ENCODE assay signal across 21 cellular contexts in genomic region chr7:137989590-137989989, GRCh38. TPM values are rescaled to one million over a fixed set of nuclear protein-coding genes. Genes with fewer than 3 reads are reported as not detected.
A peak's percentile ranks its signal among the peaks of the same experiment; 100 is the strongest.
DNase-seq lines count a peak whose midpoint lies in the region; TF ChIP-seq lines count a peak whose summit lies in the region.
"Had no signal": no experiment of that assay in that cellular context is flagged by ENCODE, and none has a peak within 500 bp of the region (broad histone marks: within the 10 kb centered on the region; RNA-seq: fewer than 3 reads in every experiment).

No MANE protein-coding gene starts in this region.

- TF ChIP-seq CTCF in breast epithelium (IDR thresholded peaks at IDR 0.05) (no peak), MCF 10A (IDR thresholded peaks at IDR 0.05; ENCODE audit: unreplicated experiment) (no peak), esophagus squamous epithelium (IDR thresholded peaks at IDR 0.05) (no peak), prostate gland (IDR thresholded peaks at IDR 0.05) (no peak), uterus (IDR thresholded peaks at IDR 0.05) (no peak)

- WGBS in esophagus squamous epithelium, 2 donors = 85 to 91% methylated on average over 4 of the region's 4 CpGs
- WGBS in prostate gland = 79% methylated on average over 4 of the region's 4 CpGs

- H3K4me1 ChIP-seq in breast epithelium (peaks cover 13 to 59% of the 10 kb centered on the region in 2 donors), esophagus squamous epithelium (peaks cover 23 to 98% (median 62%) of the 10 kb centered on the region in 3 donors), prostate gland (replicated peaks) (peaks cover 30% of the 10 kb centered on the region), uterus (peaks cover 24 to 50% of the 10 kb centered on the region in 2 donors)

- peaks cover 24% of the 10 kb centered on the region for H3K4me1 Mint-ChIP-seq in MCF 10A (ENCODE audit: insufficient read depth, unreplicated experiment)

- H3K27ac ChIP-seq in breast epithelium (peak overlapping the region; percentile 83 to 86), esophagus squamous epithelium (peak overlapping the region; percentile 26 to 83 (median 78)), prostate gland (peak overlapping the region; percentile 0 to 52), uterus (peak overlapping the region; percentile 94 to 95)
- H3K27ac ChIP-seq: WERI-Rb-1 had no signal

- no peak for TF ChIP-seq POLR2A in breast epithelium (IDR thresholded peaks at IDR 0.05)
- TF ChIP-seq POLR2A in esophagus squamous epithelium (IDR thresholded peaks at IDR 0.05) = no peak
- TF ChIP-seq POLR2A in prostate gland (IDR thresholded peaks at IDR 0.05) = no peak
- TF ChIP-seq POLR2A in uterus (IDR thresholded peaks at IDR 0.05) = no peak

- H3K27me3 Mint-ChIP-seq in MCF 10A (ENCODE audit: insufficient read depth, unreplicated experiment) = no peaks in the 10 kb centered on the region
- H3K27me3 Mint-ChIP-seq: activated CD4-positive, alpha-beta memory T cell treated with anti-CD3 and anti-CD28 coated beads, Interleukin-2, amount 10 ng/mL, durations not matched to agents 7 days and 5 days; activated naive CD8-positive, alpha-beta T cell treated with anti-CD3 and anti-CD28 coated beads for 36 hours; naive thymus-derived CD4-positive, alpha-beta T cell had no signal

- POLR2A ChIA-PET in MCF 10A (lab: Yijun Ruan, JAX) = interaction anchor here (0.7 to 4.1 kb wide), 5 partner anchors 9 to 56 kb away, joined by 3 to 59 read pairs (median 4); partner anchors contain the start of gene CREB3L2

- no peaks in the 10 kb centered on the region for H3K36me3 ChIP-seq in breast epithelium
- H3K36me3 ChIP-seq in esophagus squamous epithelium = no peaks in the 10 kb centered on the region
- H3K36me3 ChIP-seq in prostate gland = no peaks in the 10 kb centered on the region
- H3K36me3 ChIP-seq in uterus = no peaks in the 10 kb centered on the region
- H3K36me3 ChIP-seq: WERI-Rb-1 had no signal

- DNase-seq in breast epithelium (ENCODE audit: low spot score in 2 of 2) (no peak), MCF 10A (ENCODE audit: unreplicated experiment) (no peak), esophagus squamous epithelium (lab: John Stamatoyannopoulos, UW) (no peak), prostate gland (ENCODE audit: low spot score) (no peak), uterus (no peak), GM19240 (ENCODE audit: insufficient read length, low spot score) (no peak), AG08396 (ENCODE audit: low spot score) (no peak), NCI-H2029 treated with DMSO at 0.1 percent for 48 hours (lab: John Stamatoyannopoulos, UW) (no peak)
- DNase-seq: 8988T; activated CD4-positive, alpha-beta memory T cell treated with anti-CD3 and anti-CD28 coated beads, Interleukin-2, amount 10 ng/mL, durations not matched to agents 7 days and 5 days; activated naive CD8-positive, alpha-beta T cell treated with anti-CD3 and anti-CD28 coated beads for 36 hours; activated T-cell treated with anti-CD3 and anti-CD28 coated beads, Interleukin-2, amount 50 U/mL, for 48 hours; DMS153; naive thymus-derived CD4-positive, alpha-beta T cell; NCI-H187 treated with DMSO at 0.1 percent for 48 hours; NCI-H446; substantia nigra; WERI-Rb-1 had no signal

- H3K27me3 ChIP-seq in breast epithelium (no peaks in the 10 kb centered on the region), esophagus squamous epithelium (no peaks in the 10 kb centered on the region), prostate gland (replicated peaks; ENCODE audit: insufficient read depth) (no peaks in the 10 kb centered on the region), uterus (no peaks in the 10 kb centered on the region)

- peaks cover 6% of the 10 kb centered on the region for H3K36me3 Mint-ChIP-seq in MCF 10A (ENCODE audit: insufficient read depth, unreplicated experiment)

- H3K4me3 Mint-ChIP-seq in MCF 10A (ENCODE audit: unreplicated experiment) = no peak overlapping the region
- H3K4me3 Mint-ChIP-seq: activated CD4-positive, alpha-beta memory T cell treated with anti-CD3 and anti-CD28 coated beads, Interleukin-2, amount 10 ng/mL, durations not matched to agents 7 days and 5 days; activated naive CD8-positive, alpha-beta T cell treated with anti-CD3 and anti-CD28 coated beads for 36 hours; CD14-positive monocyte; GM23338; naive thymus-derived CD4-positive, alpha-beta T cell; T-helper 1 cell treated with Interleukin-12 subunit alpha and Interleukin-12 subunit beta and Interleukin-4 antibody, amounts not matched to agents 30 μg/mL and 1 μg/mL, for 36 hours had no signal

- CTCF ChIA-PET in MCF 10A (lab: Yijun Ruan, JAX) = no interaction called here

- H3K27ac Mint-ChIP-seq in MCF 10A (ENCODE audit: low read depth, unreplicated experiment) = no peak overlapping the region
- H3K27ac Mint-ChIP-seq: activated CD4-positive, alpha-beta memory T cell treated with anti-CD3 and anti-CD28 coated beads, Interleukin-2, amount 10 ng/mL, durations not matched to agents 7 days and 5 days; activated naive CD8-positive, alpha-beta T cell treated with anti-CD3 and anti-CD28 coated beads for 36 hours; CD14-positive monocyte; GM23338; naive thymus-derived CD4-positive, alpha-beta T cell; T-helper 1 cell treated with Interleukin-12 subunit alpha and Interleukin-12 subunit beta and Interleukin-4 antibody, amounts not matched to agents 30 μg/mL and 1 μg/mL, for 36 hours had no signal

- H3K9me3 Mint-ChIP-seq in MCF 10A (ENCODE audit: unreplicated experiment) = no peaks in the 10 kb centered on the region
- H3K9me3 Mint-ChIP-seq: activated CD4-positive, alpha-beta memory T cell treated with anti-CD3 and anti-CD28 coated beads, Interleukin-2, amount 10 ng/mL, durations not matched to agents 7 days and 5 days; activated naive CD8-positive, alpha-beta T cell treated with anti-CD3 and anti-CD28 coated beads for 36 hours; GM23338; T-helper 1 cell treated with Interleukin-12 subunit alpha and Interleukin-12 subunit beta and Interleukin-4 antibody, amounts not matched to agents 30 μg/mL and 1 μg/mL, for 36 hours had no signal

- BruUV-seq in MCF 10A (replicated peaks; lab: Mats Ljungman, UMichigan) = no TSS peak

- H3K9me3 ChIP-seq in breast epithelium (no peaks in the 10 kb centered on the region), esophagus squamous epithelium (no peaks in the 10 kb centered on the region), prostate gland (no peaks in the 10 kb centered on the region), uterus (no peaks in the 10 kb centered on the region)

- H3K4me3 ChIP-seq in breast epithelium (peak overlapping the region in 1 of 3 donors; percentile 43), esophagus squamous epithelium (no peak overlapping the region), prostate gland (no peak overlapping the region), uterus (no peak overlapping the region)
- H3K4me3 ChIP-seq: GM23338 had no signal

- intact Hi-C loops in breast epithelium (cut with DNase I; ENCODE audit: low total_unique reads) = no loop called here
- intact Hi-C loops in MCF 10A (cut with micrococcal nuclease) = no loop called here
- intact Hi-C loops in esophagus squamous epithelium (cut with DNase I) = no loop called here
- intact Hi-C loops in prostate gland (cut with DNase I) = loop anchor here (5.0 kb wide), 1 partner anchor 37 kb away; no protein-coding TSS in a partner anchor
- intact Hi-C loops in uterus (cut with DNase I; ENCODE audit: low total_unique reads) = no loop called here

RNA-seq across cellular contexts. Expression of gene CREB3L2, which starts 12.3 kb away (rescaled TPM):
- total RNA-seq in breast epithelium (10 to 100 TPM; 23.0 to 46.5 (median 40.5) TPM), MCF 10A (2022) (74.2 and 79.4 TPM in 2 replicates), esophagus squamous epithelium (10 to 100 TPM; 14.9 to 21.9 (median 17.3) TPM), prostate gland (10 to 100 TPM; 34.1 to 42.0 TPM), uterus (100 to 1,000 TPM in 1 of 4 donors, 10 to 100 TPM in 3; 24.7 to 185 (median 41.1) TPM)

Comparison
In these comparisons a context has a peak if more than half of its experiments do, and no peak if none do; other contexts are left out.
1. H3K27ac ChIP-seq: peak in every context shown above with its lines; median percentile 94 in uterus; 84 in breast epithelium; 78 in esophagus squamous epithelium; 26 in prostate gland.